Comparison of ENCODE assay signal across 19 cellular contexts in genomic region chr19:27767234-27767633, GRCh38.
"Had no signal": no experiment of that assay in that cellular context is flagged by ENCODE, and none has a peak within 500 bp of the region (broad histone marks: within the 10 kb centered on the region; RNA-seq: fewer than 3 reads in every experiment).

No MANE protein-coding gene starts in this region.

- H3K27ac ChIP-seq: RWPE1 had no signal

- DNase-seq: KBM-7, MV-4-11, NCI-H1092, NCI-H1105 treated with DMSO at 0.1 percent for 48 hours, NCI-H1417 treated with DMSO at 0.1 percent for 48 hours, NCI-H146, NCI-H1694 treated with DMSO at 0.1 percent for 48 hours, NCI-H1930, NCI-H2081, NCI-H2107, NCI-H2227 treated with DMSO at 0.1 percent for 48 hours, NCI-H446, NCI-H510A, NCI-H524 treated with DMSO at 0.1 percent for 48 hours, NCI-H69, NCI-H774, SHP77, SK-N-SH had no signal

- H3K9me3 ChIP-seq: SK-N-SH had no signal
